Comparison of ENCODE assay signal across 12 cellular contexts in the genomic region with DNA sequence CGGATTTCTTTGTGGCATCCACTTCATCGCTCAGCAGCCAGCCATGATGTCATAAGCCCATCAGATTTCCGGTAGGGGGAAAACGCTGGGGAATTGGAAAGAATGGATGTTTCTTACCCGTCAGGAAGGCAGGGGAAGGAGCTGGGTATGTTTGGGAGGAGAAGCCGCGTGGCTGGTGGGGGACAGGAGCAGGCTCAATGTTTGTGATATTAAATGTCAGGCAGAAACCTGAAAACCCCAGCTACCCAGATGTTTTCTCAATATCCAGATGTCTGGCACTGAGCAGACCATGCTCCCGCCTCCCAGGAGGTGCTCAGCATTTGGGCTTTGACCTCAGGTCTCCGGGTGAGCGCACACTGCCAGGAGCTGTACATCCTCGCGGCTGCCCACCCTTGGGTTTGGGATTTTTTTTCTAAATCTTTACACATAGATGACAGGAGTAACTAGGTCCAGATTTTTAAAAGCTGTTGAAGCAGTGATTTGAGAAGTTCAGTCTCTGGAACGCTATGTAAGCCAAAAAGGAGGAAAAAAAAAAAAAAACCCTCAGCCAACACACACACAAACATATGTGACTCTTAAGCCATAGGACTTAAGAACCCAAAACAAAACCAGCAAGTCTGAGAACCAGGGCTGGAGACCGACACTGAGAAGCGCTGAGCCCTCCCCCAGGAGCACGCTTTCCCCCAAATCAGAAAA.
A peak's percentile ranks its signal among the peaks of the same experiment; 100 is the strongest.
DNase-seq lines count a peak whose midpoint lies in the region; TF ChIP-seq lines count a peak whose summit lies in the region.
"Had no signal": no experiment of that assay in that cellular context is flagged by ENCODE, and none has a peak within 500 bp of the region (broad histone marks: within the 10 kb centered on the region; RNA-seq: fewer than 3 reads in every experiment).

No MANE protein-coding gene starts in this region.

- H3K27me3 ChIP-seq in BLaER1: peaks cover 62% of the 10 kb centered on the region
- H3K27me3 ChIP-seq in osteoblast (ENCODE audit: insufficient read depth, low read length): peaks cover 59% of the 10 kb centered on the region
- H3K27me3 ChIP-seq: colonic mucosa had no signal

- DNase-seq in NCI-H446 treated with DMSO at 0.1 percent for 48 hours (lab: John Stamatoyannopoulos, UW): peak; percentile 58
- peak; percentile 64 for DNase-seq in fibroblast of peridontal ligament (ENCODE audit: extremely low read depth)
- DNase-seq in osteoblast (ENCODE audit: insufficient read length, low spot score, missing footprints): peak; percentile 83
- no peak for DNase-seq in activated T-cell treated with anti-CD3 and anti-CD28 coated beads, Interleukin-2, amount 50 U/mL, for 1 hour
- DNase-seq in RKO (ENCODE audit: low spot score): no peak
- DNase-seq in Kasumi-1 (lab: John Stamatoyannopoulos, UW): no peak
- DNase-seq in NK-92 treated with Interleukin-12 subunit alpha and Interleukin-12 subunit beta, amount 100 ng/mL, for 24 hours (lab: John Stamatoyannopoulos, UW): no peak
- DNase-seq: activated CD8-positive, alpha-beta memory T cell treated with anti-CD3 and anti-CD28 coated beads, Interleukin-2, amount 50 U/mL, for 4 hours; CD4-positive, CD25-positive, alpha-beta regulatory T cell; colonic mucosa; stimulated activated naive CD8-positive, alpha-beta T cell treated with anti-CD3 and anti-CD28 coated beads, Interleukin-15, Interleukin-2, amounts not matched to agents 100 U/mL and 50 U/mL, for 24 hours had no signal

- H3K4me3 ChIP-seq in BLaER1 (no peak overlapping the region), osteoblast (ENCODE audit: insufficient read depth, low read length) (no peak overlapping the region)
- H3K4me3 ChIP-seq: colonic mucosa had no signal

- H2AFZ ChIP-seq in osteoblast (ENCODE audit: low read length): no peak overlapping the region

- H3K9me3 ChIP-seq in BLaER1 (no peaks in the 10 kb centered on the region), osteoblast (ENCODE audit: low read depth, low read length) (no peaks in the 10 kb centered on the region)
- H3K9me3 ChIP-seq: colonic mucosa had no signal

- H3K79me2 ChIP-seq in osteoblast (ENCODE audit: insufficient read depth, low read length): no peaks in the 10 kb centered on the region

- no peak overlapping the region for H3K27ac ChIP-seq in BLaER1
- no peak overlapping the region for H3K27ac ChIP-seq in osteoblast (ENCODE audit: low read depth, low read length)
- H3K27ac ChIP-seq: colonic mucosa had no signal

- no peak for TF ChIP-seq CTCF in osteoblast (IDR thresholded peaks at IDR 0.05; ENCODE audit: extremely low read depth, low read depth, low read length)

- H3K9ac ChIP-seq in BLaER1: no peak overlapping the region

- H3K36me3 ChIP-seq in BLaER1 (no peaks in the 10 kb centered on the region), osteoblast (ENCODE audit: insufficient read depth, low read length) (no peaks in the 10 kb centered on the region)
- H3K36me3 ChIP-seq: colonic mucosa had no signal

- H3K4me1 ChIP-seq in BLaER1 (peaks cover 43% of the 10 kb centered on the region), osteoblast (ENCODE audit: insufficient read depth, low read length) (peaks cover 10% of the 10 kb centered on the region)
- H3K4me1 ChIP-seq: colonic mucosa had no signal

- H4K20me1 ChIP-seq in BLaER1: peaks cover 28% of the 10 kb centered on the region
- H4K20me1 ChIP-seq in osteoblast (ENCODE audit: insufficient read depth, low read length): peaks cover 5% of the 10 kb centered on the region

- peak overlapping the region; percentile 57 for H3K4me2 ChIP-seq in BLaER1
- no peak overlapping the region for H3K4me2 ChIP-seq in osteoblast (ENCODE audit: insufficient read depth, low read length)

Comparison
In these comparisons a context has a peak if more than half of its experiments do, and no peak if none do; other contexts are left out.
1. DNase-seq: peak in NCI-H446 treated with DMSO at 0.1 percent for 48 hours (single experiment), fibroblast of peridontal ligament (single experiment) and osteoblast (single experiment); none in activated T-cell treated with anti-CD3 and anti-CD28 coated beads, Interleukin-2, amount 50 U/mL, for 1 hour (single experiment), RKO (single experiment), Kasumi-1 (0 of 2) and NK-92 treated with Interleukin-12 subunit alpha and Interleukin-12 subunit beta, amount 100 ng/mL, for 24 hours (single experiment).